ENCODE assay signal across 28 cellular contexts in the genomic region with DNA sequence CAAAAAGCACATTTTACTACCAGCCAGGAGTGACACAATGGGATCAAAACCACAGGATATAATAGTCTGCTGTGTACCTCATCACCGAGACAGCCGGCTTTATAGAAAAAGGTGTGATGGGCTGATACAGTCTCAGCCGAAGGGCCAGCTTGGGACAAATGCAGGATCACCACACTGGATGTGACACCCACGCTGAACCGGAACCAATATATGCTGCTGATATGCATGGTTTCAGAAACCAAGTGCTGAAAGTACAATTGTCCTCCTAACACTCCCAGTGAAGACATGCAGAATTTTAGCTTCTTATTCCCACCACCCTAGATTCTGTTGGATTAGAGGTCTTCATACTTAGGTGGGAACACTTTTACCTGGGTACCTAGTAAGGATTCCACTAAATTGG.
"Had no signal": no experiment of that assay in that cellular context is flagged by ENCODE, and none has a peak within 500 bp of the region (broad histone marks: within the 10 kb centered on the region; RNA-seq: fewer than 3 reads in every experiment).

No MANE protein-coding gene starts in this region.

- H3K27ac ChIP-seq: ascending aorta, cardiac muscle cell, WERI-Rb-1 had no signal

- H3K9me3 ChIP-seq: ascending aorta had no signal

- H3K36me3 ChIP-seq: ascending aorta, cardiac muscle cell, WERI-Rb-1 had no signal

- H3K4me1 ChIP-seq: ascending aorta had no signal

- H3K27me3 ChIP-seq: ascending aorta had no signal

- H3K4me3 ChIP-seq: ascending aorta, cardiac muscle cell had no signal

- FAIRE-seq: TTC549 had no signal

- DNase-seq: activated CD4-positive, alpha-beta memory T cell treated with anti-CD3 and anti-CD28 coated beads, Interleukin-2, amount 10 ng/mL, durations not matched to agents 7 days and 5 days; activated CD4-positive, alpha-beta T cell treated with anti-CD3 and anti-CD28 coated beads for 1 hour; activated CD4-positive, alpha-beta T cell treated with anti-CD3 and anti-CD28 coated beads for 36 hours; activated CD4-positive, alpha-beta T cell treated with anti-CD3 and anti-CD28 coated beads for 48 hours; activated CD4-positive, alpha-beta T cell treated with anti-CD3 and anti-CD28 coated beads, Interleukin-2, amount 10 ng/mL, durations not matched to agents 7 days and 5 days; activated CD4-positive, alpha-beta T cell treated with anti-CD3 and anti-CD28 coated beads, Interleukin-2, amount 50 U/mL, for 48 hours; activated CD4-positive, CD25-positive, alpha-beta regulatory T cell; activated CD8-positive, alpha-beta memory T cell treated with anti-CD3 and anti-CD28 coated beads for 24 hours; activated CD8-positive, alpha-beta memory T cell treated with anti-CD3 and anti-CD28 coated beads, Interleukin-2, amount 10 ng/mL, durations not matched to agents 7 days and 5 days; activated CD8-positive, alpha-beta memory T cell treated with anti-CD3 and anti-CD28 coated beads, Interleukin-2, amount 50 U/mL, for 48 hours; activated CD8-positive, alpha-beta T cell treated with anti-CD3 and anti-CD28 coated beads, Interleukin-2, amount 10 ng/mL, durations not matched to agents 7 days and 5 days; activated effector memory CD4-positive, alpha-beta T cell treated with Interleukin-2 at 50 U/mL for 16 hours; activated gamma-delta T cell; activated naive CD4-positive, alpha-beta T cell treated with anti-CD3 and anti-CD28 coated beads, Interleukin-2, amount 10 ng/mL, durations not matched to agents 7 days and 5 days; activated naive CD4-positive, alpha-beta T cell treated with Interleukin-2 at 50 U/mL for 16 hours; activated naive CD8-positive, alpha-beta T cell treated with anti-CD3 and anti-CD28 coated beads, Interleukin-2, amount 10 ng/mL, durations not matched to agents 7 days and 5 days; activated naive CD8-positive, alpha-beta T cell treated with anti-CD3 and anti-CD28 coated beads, Interleukin-2, amount 50 U/mL, for 24 hours; activated T-cell treated with anti-CD3 and anti-CD28 coated beads, Interleukin-2, amount 50 U/mL, for 24 hours; activated T-cell treated with anti-CD3 and anti-CD28 coated beads, Interleukin-2, amount 50 U/mL, for 48 hours; amygdala; anterior cingulate cortex; T-helper 1 cell; T-helper 2 cell; T-helper 9 cell; WERI-Rb-1 had no signal
